In the genomic region with DNA sequence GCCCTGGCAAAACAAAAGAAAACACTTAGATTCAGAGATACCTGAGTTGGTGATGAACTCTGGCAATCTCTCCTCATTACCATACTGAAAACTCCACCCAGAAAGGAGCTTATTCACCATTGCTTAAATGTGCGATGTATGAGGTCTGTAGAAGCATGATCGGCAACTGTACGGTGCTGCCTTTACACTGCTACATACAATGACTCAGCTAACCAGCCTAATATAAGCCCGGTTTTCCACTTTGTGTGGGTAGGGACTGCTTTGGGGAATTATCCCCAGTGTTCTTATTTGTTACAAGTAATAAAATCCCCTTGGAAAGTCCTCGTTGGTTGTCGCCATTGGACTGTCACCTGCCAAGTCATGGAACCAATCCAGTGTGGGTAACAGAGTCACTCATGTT, we compare ENCODE assay signal across 21 cellular contexts.
"Had no signal": no experiment of that assay in that cellular context is flagged by ENCODE, and none has a peak within 500 bp of the region (broad histone marks: within the 10 kb centered on the region; RNA-seq: fewer than 3 reads in every experiment).

No MANE protein-coding gene starts in this region.

- H3K9me3 ChIP-seq: esophagus muscularis mucosa, gastroesophageal sphincter, heart left ventricle, left lung, sigmoid colon, suprapubic skin had no signal

- H3K4me3 ChIP-seq: cardiac muscle cell, esophagus muscularis mucosa, gastroesophageal sphincter, heart left ventricle, left lung, sigmoid colon, suprapubic skin had no signal

- ATAC-seq: gastroesophageal sphincter, heart left ventricle, left lung, T-helper 17 cell had no signal

- H3K4me3 Mint-ChIP-seq: mesothelial cell of epicardium; nephron progenitor cell; stimulated activated naive CD8-positive, alpha-beta T cell treated with anti-CD3 and anti-CD28 coated beads, Interleukin-15, Interleukin-2, amounts not matched to agents 100 ng/mL and 50 ng/mL, for 24 hours; T-helper 17 cell had no signal

- H3K36me3 ChIP-seq: cardiac muscle cell, esophagus muscularis mucosa, gastroesophageal sphincter, heart left ventricle, left lung, sigmoid colon, suprapubic skin had no signal

- FAIRE-seq: endothelial cell of umbilical vein had no signal

- H3K27ac ChIP-seq: cardiac muscle cell, esophagus muscularis mucosa, gastroesophageal sphincter, heart left ventricle, left lung, sigmoid colon, suprapubic skin had no signal

- H3K4me1 Mint-ChIP-seq: mesothelial cell of epicardium, nephron progenitor cell, T-helper 17 cell had no signal

- DNase-seq: activated CD4-positive, alpha-beta T cell treated with anti-CD3 and anti-CD28 coated beads, Interleukin-2, amount 50 U/mL, for 4 hours; activated effector memory CD4-positive, alpha-beta T cell treated with anti-CD3 and anti-CD28 coated beads, Interleukin-2, amount 50 U/mL, for 16 hours; amniotic stem cell; dermis blood vessel endothelial cell; effector memory CD4-positive, alpha-beta T cell; heart left ventricle; left lung; nephron progenitor cell; occipital lobe; posterior cingulate gyrus; sigmoid colon; T-helper 17 cell; trophoblast cell had no signal

- H3K4me1 ChIP-seq: esophagus muscularis mucosa, gastroesophageal sphincter, left lung, sigmoid colon, suprapubic skin had no signal

- H3K9me3 Mint-ChIP-seq: activated naive CD4-positive, alpha-beta T cell treated with anti-CD3 and anti-CD28 coated beads, Interleukin-2, amount 50 U/mL, for 72 hours; mesothelial cell of epicardium; nephron progenitor cell; stimulated activated naive CD8-positive, alpha-beta T cell treated with anti-CD3 and anti-CD28 coated beads, Interleukin-15, Interleukin-2, amounts not matched to agents 100 ng/mL and 50 ng/mL, for 24 hours had no signal

- H3K27ac Mint-ChIP-seq: activated naive CD4-positive, alpha-beta T cell treated with anti-CD3 and anti-CD28 coated beads, Interleukin-2, amount 50 U/mL, for 72 hours; mesothelial cell of epicardium; nephron progenitor cell; stimulated activated naive CD8-positive, alpha-beta T cell treated with anti-CD3 and anti-CD28 coated beads, Interleukin-15, Interleukin-2, amounts not matched to agents 100 ng/mL and 50 ng/mL, for 24 hours; T-helper 17 cell had no signal

- H3K27me3 Mint-ChIP-seq: T-helper 17 cell had no signal

- H3K27me3 ChIP-seq: cardiac muscle cell, esophagus muscularis mucosa, gastroesophageal sphincter, heart left ventricle, left lung, sigmoid colon, suprapubic skin had no signal

- H3K36me3 Mint-ChIP-seq: activated naive CD4-positive, alpha-beta T cell treated with anti-CD3 and anti-CD28 coated beads, Interleukin-2, amount 50 U/mL, for 72 hours; mesothelial cell of epicardium had no signal
